ENCODE assay signal across 11 cellular contexts in genomic region chr2:138475394-138475793, GRCh38.
DNase-seq lines count a peak whose midpoint lies in the region; ATAC-seq and TF ChIP-seq lines count a peak whose summit lies in the region.
"Had no signal": no experiment of that assay in that cellular context is flagged by ENCODE, and none has a peak within 500 bp of the region (broad histone marks: within the 10 kb centered on the region; RNA-seq: fewer than 3 reads in every experiment).

No MANE protein-coding gene starts in this region.

- peaks cover 18% of the 10 kb centered on the region for H3K4me1 Mint-ChIP-seq in stimulated activated memory B cell treated with anti-CD40 and anti-IgM and Interleukin-4, amounts not matched to agents 10 μg/mL and 1 μg/mL and 100 μg/mL, for 72 hours

- no peak for TF ChIP-seq CTCF in WERI-Rb-1 (IDR thresholded peaks at IDR 0.05; ENCODE audit: low read depth, low read length)

- no peak overlapping the region for H3K4me3 ChIP-seq in WERI-Rb-1 (ENCODE audit: low read depth, low read length)
- H3K4me3 ChIP-seq: SJSA1, testis had no signal

- no peaks in the 10 kb centered on the region for H3K36me3 ChIP-seq in WERI-Rb-1
- H3K36me3 ChIP-seq: SJSA1 had no signal

- DNase-seq in KG1 (lab: John Stamatoyannopoulos, UW) (peak; percentile 73), HUDEP-2 (lab: John Stamatoyannopoulos, UW; ENCODE audit: unreplicated experiment in 76 of 76) (no peak), WERI-Rb-1 (no peak)
- DNase-seq in activated CD8-positive, alpha-beta memory T cell treated with anti-CD3 and anti-CD28 coated beads, Interleukin-2, amount 50 U/mL, for 48 hours: no peak
- DNase-seq: activated T-cell treated with anti-CD3 and anti-CD28 coated beads, Interleukin-2, amount 50 U/mL, for 24 hours; left cardiac atrium; testis had no signal

- no peaks in the 10 kb centered on the region for H3K36me3 Mint-ChIP-seq in stimulated activated memory B cell treated with anti-CD40 and anti-IgM and Interleukin-4, amounts not matched to agents 10 μg/mL and 1 μg/mL and 100 μg/mL, for 72 hours

- ATAC-seq in GM19324 (IDR thresholded peaks at IDR 0.05; ENCODE audit: low FRiP score, unreplicated experiment): peak; percentile 76
- peak; percentile 86 for ATAC-seq in HG02840 (IDR thresholded peaks at IDR 0.05; ENCODE audit: low FRiP score, unreplicated experiment)
- ATAC-seq in stimulated activated memory B cell treated with anti-CD40 and anti-IgM and Interleukin-4, amounts not matched to agents 10 μg/mL and 1 μg/mL and 100 μg/mL, for 72 hours: peak; percentile 73
- ATAC-seq: left cardiac atrium had no signal

- no peaks in the 10 kb centered on the region for H3K9me3 Mint-ChIP-seq in stimulated activated memory B cell treated with anti-CD40 and anti-IgM and Interleukin-4, amounts not matched to agents 10 μg/mL and 1 μg/mL and 100 μg/mL, for 72 hours
- H3K9me3 Mint-ChIP-seq: activated T-cell treated with anti-CD3 and anti-CD28 coated beads, Interleukin-2, amount 50 U/mL, for 24 hours had no signal

- no peak overlapping the region for H3K4me3 Mint-ChIP-seq in stimulated activated memory B cell treated with anti-CD40 and anti-IgM and Interleukin-4, amounts not matched to agents 10 μg/mL and 1 μg/mL and 100 μg/mL, for 72 hours
- H3K4me3 Mint-ChIP-seq: activated T-cell treated with anti-CD3 and anti-CD28 coated beads, Interleukin-2, amount 50 U/mL, for 24 hours had no signal

- peak overlapping the region; percentile 52 for H3K27ac Mint-ChIP-seq in stimulated activated memory B cell treated with anti-CD40 and anti-IgM and Interleukin-4, amounts not matched to agents 10 μg/mL and 1 μg/mL and 100 μg/mL, for 72 hours
- H3K27ac Mint-ChIP-seq: activated T-cell treated with anti-CD3 and anti-CD28 coated beads, Interleukin-2, amount 50 U/mL, for 24 hours had no signal

- no peaks in the 10 kb centered on the region for H3K27me3 Mint-ChIP-seq in stimulated activated memory B cell treated with anti-CD40 and anti-IgM and Interleukin-4, amounts not matched to agents 10 μg/mL and 1 μg/mL and 100 μg/mL, for 72 hours

- no peaks in the 10 kb centered on the region for H3K27me3 ChIP-seq in WERI-Rb-1 (ENCODE audit: insufficient read depth, low read depth, severe bottlenecking)
- H3K27me3 ChIP-seq: SJSA1, testis had no signal

- no peak overlapping the region for H3K27ac ChIP-seq in WERI-Rb-1
- H3K27ac ChIP-seq: SJSA1, testis had no signal

- no peaks in the 10 kb centered on the region for H3K9me3 ChIP-seq in WERI-Rb-1 (ENCODE audit: severe bottlenecking)
- H3K9me3 ChIP-seq: SJSA1, testis had no signal
